Comparison of ENCODE assay signal across 14 cellular contexts in the genomic region with DNA sequence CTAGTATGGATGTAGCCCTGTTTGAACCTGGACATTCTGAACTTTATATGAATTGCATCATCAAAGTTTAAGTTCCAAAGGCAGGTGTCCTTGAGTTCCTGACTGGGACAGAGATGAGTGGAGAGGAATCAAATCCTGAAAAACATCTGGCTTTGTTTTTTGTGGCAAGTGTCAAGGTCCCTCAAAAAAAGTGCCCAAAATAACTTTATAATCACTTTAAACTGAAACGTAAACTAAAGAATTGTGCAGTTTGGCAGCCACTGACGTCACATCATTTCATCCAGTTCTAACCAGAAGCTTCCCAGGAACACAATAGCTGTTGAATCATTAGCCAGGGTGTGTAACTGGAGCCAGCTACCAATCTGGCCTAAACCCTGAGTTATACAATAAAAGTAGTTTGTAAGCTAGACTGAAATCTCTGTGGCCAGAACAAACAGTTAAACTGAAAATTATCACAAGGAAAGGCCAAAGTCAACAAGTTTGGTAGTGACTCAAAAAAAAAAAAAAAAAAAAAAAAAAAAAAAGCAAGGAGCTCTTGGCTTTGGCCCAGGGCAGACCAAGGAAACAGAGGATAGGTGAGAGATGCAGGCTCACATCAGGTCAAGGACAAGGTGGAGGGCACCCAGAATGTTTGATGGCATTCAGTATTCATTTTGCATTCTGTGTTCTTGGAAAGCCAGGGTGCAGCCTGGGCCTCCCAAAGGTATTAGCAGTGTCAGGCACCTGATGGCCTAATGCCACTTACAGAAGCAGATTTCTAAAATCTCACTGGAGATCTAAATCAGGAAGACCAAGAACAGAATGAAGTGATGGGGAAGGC.
DNase-seq lines count a peak whose midpoint lies in the region; TF ChIP-seq lines count a peak whose summit lies in the region.
"Had no signal": no experiment of that assay in that cellular context is flagged by ENCODE, and none has a peak within 500 bp of the region (broad histone marks: within the 10 kb centered on the region; RNA-seq: fewer than 3 reads in every experiment).

No MANE protein-coding gene starts in this region.

- H3K4me3 ChIP-seq in colonic mucosa (no peak overlapping the region), HAP-1 (no peak overlapping the region)
- H3K4me3 ChIP-seq: cardiac muscle cell, skin epidermis had no signal

- in situ Hi-C loops in ACHN (cut with HindIII; ENCODE audit: low pct_ligation_motif_present, low pct_unique_long_range_greater_than_20kb, low sequenced_read_pairs): no loop called here
- in situ Hi-C loops in HAP-1 (cut with MboI; ENCODE audit: low sequenced_read_pairs): no loop called here

- H3K27me3 ChIP-seq in colonic mucosa: no peaks in the 10 kb centered on the region
- no peaks in the 10 kb centered on the region for H3K27me3 ChIP-seq in HAP-1 (ENCODE audit: low read depth)
- H3K27me3 ChIP-seq: cardiac muscle cell had no signal

- no peaks in the 10 kb centered on the region for H3K4me1 ChIP-seq in colonic mucosa
- H3K4me1 ChIP-seq in HAP-1: no peaks in the 10 kb centered on the region

- TF ChIP-seq CTCF in colonic mucosa (IDR thresholded peaks at IDR 0.05): no peak

- intact Hi-C loops in colonic mucosa (cut with DNase I): no loop called here

- H3K9me3 ChIP-seq in colonic mucosa (no peaks in the 10 kb centered on the region), HAP-1 (no peaks in the 10 kb centered on the region)

- H3K36me3 ChIP-seq in colonic mucosa (no peaks in the 10 kb centered on the region), HAP-1 (replicated peaks) (no peaks in the 10 kb centered on the region)
- H3K36me3 ChIP-seq: cardiac muscle cell had no signal

- H3K9ac ChIP-seq in colonic mucosa (ENCODE audit: low read depth in 2 of 2, low read length in 2 of 2): no peak overlapping the region

- DNase-seq in ACHN (peak; percentile 28), LHCN-M2 (ENCODE audit: low read depth) (peak; percentile 91), colonic mucosa (peak; percentile 77), lung microvascular endothelial cell (ENCODE audit: low read depth in 2 of 2) (peak; percentile 79 to 92), HAP-1 (ENCODE audit: low spot score in 2 of 2) (no peak), HEK293T (ENCODE audit: extremely low spot score) (no peak), NCI-H748 treated with DMSO at 0.1 percent for 48 hours (lab: John Stamatoyannopoulos, UW) (no peak)
- no peak for DNase-seq in stimulated activated CD4-positive, alpha-beta T cell treated with anti-CD3 and anti-CD28 coated beads, Interleukin-15, amount 100 ng/mL, for 24 hours
- DNase-seq: activated CD4-positive, alpha-beta T cell treated with anti-CD3 and anti-CD28 coated beads, Interleukin-2, amount 50 U/mL, for 48 hours; C1 segment of cervical spinal cord; NCI-H1092 treated with DMSO at 0.1 percent for 48 hours; stimulated activated naive B cell treated with anti-CD40 and anti-IgM and Interleukin-4, amounts not matched to agents 10 μg/mL and 1 μg/mL and 100 μg/mL, for 72 hours had no signal

- peak overlapping the region; percentile 61 for H3K27ac ChIP-seq in colonic mucosa
- H3K27ac ChIP-seq: cardiac muscle cell, skin epidermis had no signal

- POLR2A ChIA-PET in HEK293T (lab: Yijun Ruan, JAX): no interaction called here

- CTCF ChIA-PET in HEK293T (lab: Yijun Ruan, JAX): interaction anchor here (0.5 kb wide), 1 partner anchor 123 kb away, joined by 3 read pairs; no protein-coding TSS in a partner anchor

TF ChIP-seq in HEK293T, 16 proteins besides CTCF, POLR2A, EP300 and RAD21:
- TF ChIP-seq NFRKB (IDR thresholded peaks at IDR 0.05) (no peak), PKNOX1 (IDR thresholded peaks at IDR 0.05) (no peak), BHLHE40 (IDR thresholded peaks at IDR 0.05; ENCODE audit: borderline replicate concordance) (no peak), ELF4 (IDR thresholded peaks at IDR 0.05) (no peak), TARDBP (IDR thresholded peaks at IDR 0.05) (no peak), HDGF (IDR thresholded peaks at IDR 0.05; ENCODE audit: borderline replicate concordance) (no peak), L3MBTL2 (conservative IDR thresholded peaks at IDR 0.05) (no peak), ZNF384 (IDR thresholded peaks at IDR 0.05) (no peak), CTBP1 (IDR thresholded peaks at IDR 0.05; ENCODE audit: borderline replicate concordance) (no peak), SUZ12 (IDR thresholded peaks at IDR 0.05) (no peak), LEF1 (IDR thresholded peaks at IDR 0.05; ENCODE audit: borderline replicate concordance) (no peak), FOXM1 (IDR thresholded peaks at IDR 0.05; ENCODE audit: borderline replicate concordance) (no peak), ARNT (IDR thresholded peaks at IDR 0.05) (no peak), FOXA1 (IDR thresholded peaks at IDR 0.05) (no peak), FOXK2 (IDR thresholded peaks at IDR 0.05) (no peak), SP1 (IDR thresholded peaks at IDR 0.05) (no peak)

Comparison
In these comparisons a context has a peak if more than half of its experiments do, and no peak if none do; other contexts are left out.
1. DNase-seq: peak in ACHN (single experiment), LHCN-M2 (single experiment), colonic mucosa (single experiment) and lung microvascular endothelial cell (2 of 2); none in HAP-1 (0 of 2), HEK293T (single experiment), stimulated activated CD4-positive, alpha-beta T cell treated with anti-CD3 and anti-CD28 coated beads, Interleukin-15, amount 100 ng/mL, for 24 hours (single experiment) and NCI-H748 treated with DMSO at 0.1 percent for 48 hours (single experiment).